ENCODE assay signal across 25 cellular contexts in the genomic region with DNA sequence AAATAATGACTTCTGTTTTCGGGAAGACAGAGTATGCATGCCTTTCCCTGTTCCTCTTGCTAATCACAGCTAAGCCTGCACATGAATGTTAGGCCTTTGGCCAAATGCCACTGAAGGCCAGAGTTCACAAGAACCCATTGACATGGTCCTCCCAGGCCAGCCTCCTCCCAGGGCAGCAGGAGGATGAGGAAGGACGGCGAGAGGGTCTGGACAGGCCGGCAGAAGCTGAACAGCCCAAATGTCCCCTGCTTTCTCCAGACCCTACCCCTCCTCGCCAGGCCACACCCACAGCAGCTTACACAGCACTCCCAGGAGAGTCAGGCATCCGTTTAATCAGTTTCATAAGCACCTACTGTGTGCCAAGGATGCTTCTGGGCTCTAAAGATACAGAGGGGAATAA.
"Had no signal": no experiment of that assay in that cellular context is flagged by ENCODE, and none has a peak within 500 bp of the region (broad histone marks: within the 10 kb centered on the region; RNA-seq: fewer than 3 reads in every experiment).

No MANE protein-coding gene starts in this region.

- H3K4me3 Mint-ChIP-seq: activated CD4-positive, alpha-beta T cell treated with anti-CD3 and anti-CD28 coated beads, Interleukin-2, amount 10 ng/mL, durations not matched to agents 7 days and 5 days; activated CD8-positive, alpha-beta T cell treated with anti-CD3 and anti-CD28 coated beads for 36 hours; activated naive CD4-positive, alpha-beta T cell treated with anti-CD3 and anti-CD28 coated beads for 36 hours; activated naive CD8-positive, alpha-beta T cell treated with anti-CD3 and anti-CD28 coated beads for 36 hours; activated T-helper 1 cell treated with anti-CD3 and anti-CD28 coated beads, Interleukin-12 subunit alpha, Interleukin-12 subunit beta, Interleukin-2, Interleukin-4 antibody, amounts not matched to agents 30 ng/mL and 10 ng/mL and 1 ng/mL, durations not matched to agents 14 hours and 24 hours and 36 hours; effector memory CD8-positive, alpha-beta T cell; memory B cell; naive thymus-derived CD4-positive, alpha-beta T cell; neural crest cell; WTC11 had no signal

- H3K4me1 Mint-ChIP-seq: activated CD4-positive, alpha-beta T cell treated with anti-CD3 and anti-CD28 coated beads, Interleukin-2, amount 10 ng/mL, durations not matched to agents 7 days and 5 days; activated naive CD8-positive, alpha-beta T cell treated with anti-CD3 and anti-CD28 coated beads for 36 hours; memory B cell; naive thymus-derived CD4-positive, alpha-beta T cell had no signal

- H3K27ac ChIP-seq: adrenal gland, body of pancreas, colonic mucosa, right atrium auricular region, spleen had no signal

- H3K36me3 ChIP-seq: adrenal gland, colonic mucosa, right atrium auricular region, spleen, tibial nerve had no signal

- ATAC-seq: activated CD8-positive, alpha-beta T cell treated with anti-CD3 and anti-CD28 coated beads for 36 hours; body of pancreas; effector memory CD8-positive, alpha-beta T cell; naive thymus-derived CD4-positive, alpha-beta T cell; WTC11 had no signal

- H3K4me1 ChIP-seq: adrenal gland, body of pancreas, colonic mucosa, right atrium auricular region had no signal

- H3K4me3 ChIP-seq: adrenal gland, body of pancreas, colonic mucosa, right atrium auricular region, spleen, tibial nerve had no signal

- H3K27me3 ChIP-seq: adrenal gland, body of pancreas, colonic mucosa, right atrium auricular region, tibial nerve had no signal

- H3K9me3 ChIP-seq: adrenal gland, body of pancreas, colonic mucosa, right atrium auricular region, tibial nerve had no signal

- H3K27ac Mint-ChIP-seq: activated CD4-positive, alpha-beta T cell treated with anti-CD3 and anti-CD28 coated beads, Interleukin-2, amount 10 ng/mL, durations not matched to agents 7 days and 5 days; activated CD8-positive, alpha-beta T cell treated with anti-CD3 and anti-CD28 coated beads for 36 hours; activated naive CD4-positive, alpha-beta T cell treated with anti-CD3 and anti-CD28 coated beads for 36 hours; activated naive CD8-positive, alpha-beta T cell treated with anti-CD3 and anti-CD28 coated beads for 36 hours; activated T-helper 1 cell treated with anti-CD3 and anti-CD28 coated beads, Interleukin-12 subunit alpha, Interleukin-12 subunit beta, Interleukin-2, Interleukin-4 antibody, amounts not matched to agents 30 ng/mL and 10 ng/mL and 1 ng/mL, durations not matched to agents 14 hours and 24 hours and 36 hours; effector memory CD8-positive, alpha-beta T cell; memory B cell; naive thymus-derived CD4-positive, alpha-beta T cell; WTC11 had no signal

- H3K36me3 Mint-ChIP-seq: activated naive CD8-positive, alpha-beta T cell treated with anti-CD3 and anti-CD28 coated beads for 36 hours; memory B cell; naive thymus-derived CD4-positive, alpha-beta T cell; WTC11 had no signal

- H3K9me3 Mint-ChIP-seq: activated CD4-positive, alpha-beta T cell treated with anti-CD3 and anti-CD28 coated beads, Interleukin-2, amount 10 ng/mL, durations not matched to agents 7 days and 5 days; activated naive CD8-positive, alpha-beta T cell treated with anti-CD3 and anti-CD28 coated beads for 36 hours; effector memory CD8-positive, alpha-beta T cell; memory B cell; neural crest cell had no signal

- H3K27me3 Mint-ChIP-seq: activated CD4-positive, alpha-beta T cell treated with anti-CD3 and anti-CD28 coated beads, Interleukin-2, amount 10 ng/mL, durations not matched to agents 7 days and 5 days had no signal

- DNase-seq: activated CD4-positive, alpha-beta T cell treated with anti-CD3 and anti-CD28 coated beads for 1 hour; activated CD4-positive, alpha-beta T cell treated with anti-CD3 and anti-CD28 coated beads, Interleukin-2, amount 10 ng/mL, durations not matched to agents 7 days and 5 days; activated CD8-positive, alpha-beta T cell treated with anti-CD3 and anti-CD28 coated beads for 36 hours; activated effector memory CD4-positive, alpha-beta T cell treated with anti-CD3 and anti-CD28 coated beads, Interleukin-2, amount 50 U/mL, for 16 hours; activated naive CD4-positive, alpha-beta T cell treated with anti-CD3 and anti-CD28 coated beads for 36 hours; activated naive CD8-positive, alpha-beta T cell treated with anti-CD3 and anti-CD28 coated beads for 36 hours; activated T-cell treated with anti-CD3 and anti-CD28 coated beads, Interleukin-2, amount 50 U/mL, for 1 hour; body of pancreas; colonic mucosa; effector memory CD8-positive, alpha-beta T cell; erythroblast; foreskin melanocyte; midbrain; naive thymus-derived CD4-positive, alpha-beta T cell; occipital lobe; spleen; stimulated activated naive CD4-positive, alpha-beta T cell; T-helper 2 cell had no signal
